1 cellular context compared by ENCODE assay signal in the genomic region with DNA sequence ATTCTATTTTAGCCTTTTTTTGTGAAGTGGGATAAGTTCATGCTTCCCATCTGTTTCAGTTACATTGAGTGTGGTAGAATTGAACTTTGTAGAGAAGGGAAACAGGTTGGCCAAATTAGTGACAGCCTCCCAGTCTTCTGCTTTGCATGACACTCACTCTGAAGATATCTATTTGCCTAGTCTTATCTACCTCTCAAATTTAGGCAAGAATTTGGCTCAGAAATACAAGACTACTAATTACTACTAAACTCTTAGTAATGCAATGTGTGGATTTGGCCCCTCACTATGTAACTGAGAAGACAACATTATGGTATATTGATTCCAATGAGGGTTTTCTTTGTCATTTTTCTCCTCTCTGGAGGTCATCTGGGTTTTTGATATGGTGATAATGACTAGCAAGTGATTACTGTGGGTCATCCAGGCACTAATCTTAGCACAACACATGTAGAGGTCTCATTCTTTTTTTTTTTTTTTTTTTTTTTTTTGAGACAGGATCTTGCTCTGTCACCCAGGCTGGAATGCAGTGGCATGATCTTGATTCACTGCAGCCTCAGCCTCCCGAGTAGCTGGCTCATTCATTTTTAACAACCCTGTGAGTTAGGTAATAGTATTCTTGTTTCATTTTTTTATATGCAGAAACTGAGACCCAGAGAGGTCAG.
TF ChIP-seq lines count a peak whose summit lies in the region.

No MANE protein-coding gene starts in this region.

TF ChIP-seq in K562, 482 proteins besides CTCF, POLR2A, EP300 and RAD21 (continued from another document and continues in another):
- TF ChIP-seq ZNF175 (CRISPR knock-in tag; IDR thresholded peaks at IDR 0.05; ENCODE audit: low read depth) = no peak
- no peak for TF ChIP-seq SAFB (IDR thresholded peaks at IDR 0.05; ENCODE audit: borderline replicate concordance, low read depth, low read length)
- TF ChIP-seq STAT5B (CRISPR knock-in tag; IDR thresholded peaks at IDR 0.05) = no peak
- TF ChIP-seq EWSR1 (IDR thresholded peaks at IDR 0.05; ENCODE audit: borderline replicate concordance, low read depth, partially characterized antibody) = no peak
- no peak for TF ChIP-seq RBM34 (IDR thresholded peaks at IDR 0.05; ENCODE audit: borderline replicate concordance, insufficient read depth, low read length)
- TF ChIP-seq KLF6 (CRISPR knock-in tag; IDR thresholded peaks at IDR 0.05; ENCODE audit: borderline replicate concordance) = no peak
- TF ChIP-seq, protein P1, sequence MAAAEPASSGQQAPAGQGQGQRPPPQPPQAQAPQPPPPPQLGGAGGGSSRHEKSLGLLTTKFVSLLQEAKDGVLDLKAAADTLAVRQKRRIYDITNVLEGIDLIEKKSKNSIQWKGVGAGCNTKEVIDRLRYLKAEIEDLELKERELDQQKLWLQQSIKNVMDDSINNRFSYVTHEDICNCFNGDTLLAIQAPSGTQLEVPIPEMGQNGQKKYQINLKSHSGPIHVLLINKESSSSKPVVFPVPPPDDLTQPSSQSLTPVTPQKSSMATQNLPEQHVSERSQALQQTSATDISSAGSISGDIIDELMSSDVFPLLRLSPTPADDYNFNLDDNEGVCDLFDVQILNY (CRISPR knock-in tag; IDR thresholded peaks at IDR 0.05) = no peak
- no peak for TF ChIP-seq DIDO1 (tag; IDR thresholded peaks at IDR 0.05; ENCODE audit: low read depth)
- TF ChIP-seq, protein P2, sequence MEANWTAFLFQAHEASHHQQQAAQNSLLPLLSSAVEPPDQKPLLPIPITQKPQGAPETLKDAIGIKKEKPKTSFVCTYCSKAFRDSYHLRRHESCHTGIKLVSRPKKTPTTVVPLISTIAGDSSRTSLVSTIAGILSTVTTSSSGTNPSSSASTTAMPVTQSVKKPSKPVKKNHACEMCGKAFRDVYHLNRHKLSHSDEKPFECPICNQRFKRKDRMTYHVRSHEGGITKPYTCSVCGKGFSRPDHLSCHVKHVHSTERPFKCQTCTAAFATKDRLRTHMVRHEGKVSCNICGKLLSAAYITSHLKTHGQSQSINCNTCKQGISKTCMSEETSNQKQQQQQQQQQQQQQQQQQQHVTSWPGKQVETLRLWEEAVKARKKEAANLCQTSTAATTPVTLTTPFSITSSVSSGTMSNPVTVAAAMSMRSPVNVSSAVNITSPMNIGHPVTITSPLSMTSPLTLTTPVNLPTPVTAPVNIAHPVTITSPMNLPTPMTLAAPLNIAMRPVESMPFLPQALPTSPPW (CRISPR knock-in tag; IDR thresholded peaks at IDR 0.05) = peak; percentile 32; the same call in 1 of the 2 replicates
- no peak for TF ChIP-seq NONO (IDR thresholded peaks at IDR 0.05; ENCODE audit: low read depth in 2 of 2, low read length in 1 of 2)
- TF ChIP-seq SIRT6 (IDR thresholded peaks at IDR 0.05; ENCODE audit: low read depth, low read length) = no peak
- TF ChIP-seq SPI1 (IDR thresholded peaks at IDR 0.05; ENCODE audit: borderline replicate concordance, low read depth, low read length) = no peak
- no peak for TF ChIP-seq RFX5 (IDR thresholded peaks at IDR 0.05; ENCODE audit: low read depth, low read length)
- TF ChIP-seq, protein P3, sequence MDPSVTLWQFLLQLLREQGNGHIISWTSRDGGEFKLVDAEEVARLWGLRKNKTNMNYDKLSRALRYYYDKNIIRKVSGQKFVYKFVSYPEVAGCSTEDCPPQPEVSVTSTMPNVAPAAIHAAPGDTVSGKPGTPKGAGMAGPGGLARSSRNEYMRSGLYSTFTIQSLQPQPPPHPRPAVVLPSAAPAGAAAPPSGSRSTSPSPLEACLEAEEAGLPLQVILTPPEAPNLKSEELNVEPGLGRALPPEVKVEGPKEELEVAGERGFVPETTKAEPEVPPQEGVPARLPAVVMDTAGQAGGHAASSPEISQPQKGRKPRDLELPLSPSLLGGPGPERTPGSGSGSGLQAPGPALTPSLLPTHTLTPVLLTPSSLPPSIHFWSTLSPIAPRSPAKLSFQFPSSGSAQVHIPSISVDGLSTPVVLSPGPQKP (CRISPR knock-in tag; IDR thresholded peaks at IDR 0.05) = no peak
- TF ChIP-seq GTF2A2 (tag; IDR thresholded peaks at IDR 0.05) = no peak
- TF ChIP-seq, protein P4, sequence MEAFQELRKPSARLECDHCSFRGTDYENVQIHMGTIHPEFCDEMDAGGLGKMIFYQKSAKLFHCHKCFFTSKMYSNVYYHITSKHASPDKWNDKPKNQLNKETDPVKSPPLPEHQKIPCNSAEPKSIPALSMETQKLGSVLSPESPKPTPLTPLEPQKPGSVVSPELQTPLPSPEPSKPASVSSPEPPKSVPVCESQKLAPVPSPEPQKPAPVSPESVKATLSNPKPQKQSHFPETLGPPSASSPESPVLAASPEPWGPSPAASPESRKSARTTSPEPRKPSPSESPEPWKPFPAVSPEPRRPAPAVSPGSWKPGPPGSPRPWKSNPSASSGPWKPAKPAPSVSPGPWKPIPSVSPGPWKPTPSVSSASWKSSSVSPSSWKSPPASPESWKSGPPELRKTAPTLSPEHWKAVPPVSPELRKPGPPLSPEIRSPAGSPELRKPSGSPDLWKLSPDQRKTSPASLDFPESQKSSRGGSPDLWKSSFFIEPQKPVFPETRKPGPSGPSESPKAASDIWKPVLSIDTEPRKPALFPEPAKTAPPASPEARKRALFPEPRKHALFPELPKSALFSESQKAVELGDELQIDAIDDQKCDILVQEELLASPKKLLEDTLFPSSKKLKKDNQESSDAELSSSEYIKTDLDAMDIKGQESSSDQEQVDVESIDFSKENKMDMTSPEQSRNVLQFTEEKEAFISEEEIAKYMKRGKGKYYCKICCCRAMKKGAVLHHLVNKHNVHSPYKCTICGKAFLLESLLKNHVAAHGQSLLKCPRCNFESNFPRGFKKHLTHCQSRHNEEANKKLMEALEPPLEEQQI (IDR thresholded peaks at IDR 0.05) = no peak
- no peak for TF ChIP-seq MCM3 (IDR thresholded peaks at IDR 0.05)
- TF ChIP-seq POU5F1 (IDR thresholded peaks at IDR 0.05; ENCODE audit: borderline replicate concordance, low read depth, low read length, partially characterized antibody) = no peak
- no peak for TF ChIP-seq MED1 (CRISPR knock-in tag; IDR thresholded peaks at IDR 0.05; ENCODE audit: borderline replicate concordance)
- no peak for TF ChIP-seq BDP1 (IDR thresholded peaks at IDR 0.05; ENCODE audit: insufficient read depth, insufficient read length)
- TF ChIP-seq, protein P5, sequence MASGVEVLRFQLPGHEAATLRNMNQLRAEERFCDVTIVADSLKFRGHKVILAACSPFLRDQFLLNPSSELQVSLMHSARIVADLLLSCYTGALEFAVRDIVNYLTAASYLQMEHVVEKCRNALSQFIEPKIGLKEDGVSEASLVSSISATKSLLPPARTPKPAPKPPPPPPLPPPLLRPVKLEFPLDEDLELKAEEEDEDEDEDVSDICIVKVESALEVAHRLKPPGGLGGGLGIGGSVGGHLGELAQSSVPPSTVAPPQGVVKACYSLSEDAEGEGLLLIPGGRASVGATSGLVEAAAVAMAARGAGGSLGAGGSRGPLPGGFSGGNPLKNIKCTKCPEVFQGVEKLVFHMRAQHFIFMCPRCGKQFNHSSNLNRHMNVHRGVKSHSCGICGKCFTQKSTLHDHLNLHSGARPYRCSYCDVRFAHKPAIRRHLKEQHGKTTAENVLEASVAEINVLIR (CRISPR knock-in tag; IDR thresholded peaks at IDR 0.05) = no peak
- TF ChIP-seq BRF1 (IDR thresholded peaks at IDR 0.05; ENCODE audit: borderline replicate concordance, extremely low read depth, insufficient read length) = no peak
- no peak for TF ChIP-seq KLF1 (tag; IDR thresholded peaks at IDR 0.05)
- no peak for TF ChIP-seq NCOA1 (IDR thresholded peaks at IDR 0.05; ENCODE audit: low read depth)
- TF ChIP-seq, protein P6, sequence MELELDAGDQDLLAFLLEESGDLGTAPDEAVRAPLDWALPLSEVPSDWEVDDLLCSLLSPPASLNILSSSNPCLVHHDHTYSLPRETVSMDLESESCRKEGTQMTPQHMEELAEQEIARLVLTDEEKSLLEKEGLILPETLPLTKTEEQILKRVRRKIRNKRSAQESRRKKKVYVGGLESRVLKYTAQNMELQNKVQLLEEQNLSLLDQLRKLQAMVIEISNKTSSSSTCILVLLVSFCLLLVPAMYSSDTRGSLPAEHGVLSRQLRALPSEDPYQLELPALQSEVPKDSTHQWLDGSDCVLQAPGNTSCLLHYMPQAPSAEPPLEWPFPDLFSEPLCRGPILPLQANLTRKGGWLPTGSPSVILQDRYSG (tag; conservative IDR thresholded peaks at IDR 0.05; ENCODE audit: low read depth) = no peak
- no peak for TF ChIP-seq EGR1 (conservative IDR thresholded peaks at IDR 0.05)
- no peak for TF ChIP-seq HMGN3 (IDR thresholded peaks at IDR 0.05; ENCODE audit: borderline replicate concordance, extremely low read depth, insufficient read length, low read depth, low read length)
- TF ChIP-seq MAFG (tag; conservative IDR thresholded peaks at IDR 0.05) = peak; percentile 78
- TF ChIP-seq TEAD1 (CRISPR knock-in tag; IDR thresholded peaks at IDR 0.05) = 0 out of 4 replicates have a peak, but pooled peaks of 1 of the 2 experiments have one; percentile 37
- TF ChIP-seq, protein P7, sequence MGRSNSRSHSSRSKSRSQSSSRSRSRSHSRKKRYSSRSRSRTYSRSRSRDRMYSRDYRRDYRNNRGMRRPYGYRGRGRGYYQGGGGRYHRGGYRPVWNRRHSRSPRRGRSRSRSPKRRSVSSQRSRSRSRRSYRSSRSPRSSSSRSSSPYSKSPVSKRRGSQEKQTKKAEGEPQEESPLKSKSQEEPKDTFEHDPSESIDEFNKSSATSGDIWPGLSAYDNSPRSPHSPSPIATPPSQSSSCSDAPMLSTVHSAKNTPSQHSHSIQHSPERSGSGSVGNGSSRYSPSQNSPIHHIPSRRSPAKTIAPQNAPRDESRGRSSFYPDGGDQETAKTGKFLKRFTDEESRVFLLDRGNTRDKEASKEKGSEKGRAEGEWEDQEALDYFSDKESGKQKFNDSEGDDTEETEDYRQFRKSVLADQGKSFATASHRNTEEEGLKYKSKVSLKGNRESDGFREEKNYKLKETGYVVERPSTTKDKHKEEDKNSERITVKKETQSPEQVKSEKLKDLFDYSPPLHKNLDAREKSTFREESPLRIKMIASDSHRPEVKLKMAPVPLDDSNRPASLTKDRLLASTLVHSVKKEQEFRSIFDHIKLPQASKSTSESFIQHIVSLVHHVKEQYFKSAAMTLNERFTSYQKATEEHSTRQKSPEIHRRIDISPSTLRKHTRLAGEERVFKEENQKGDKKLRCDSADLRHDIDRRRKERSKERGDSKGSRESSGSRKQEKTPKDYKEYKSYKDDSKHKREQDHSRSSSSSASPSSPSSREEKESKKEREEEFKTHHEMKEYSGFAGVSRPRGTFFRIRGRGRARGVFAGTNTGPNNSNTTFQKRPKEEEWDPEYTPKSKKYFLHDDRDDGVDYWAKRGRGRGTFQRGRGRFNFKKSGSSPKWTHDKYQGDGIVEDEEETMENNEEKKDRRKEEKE (IDR thresholded peaks at IDR 0.05; ENCODE audit: borderline replicate concordance in 1 of 2, control insufficient read depth in 1 of 2, low read depth in 2 of 2, low read length in 1 of 2) = no peak
- no peak for TF ChIP-seq SMARCB1 (IDR thresholded peaks at IDR 0.05; ENCODE audit: insufficient read length, low read depth)
- TF ChIP-seq NR4A1 (CRISPR knock-in tag; IDR thresholded peaks at IDR 0.05) = no peak
- TF ChIP-seq NR4A1 (tag; IDR thresholded peaks at IDR 0.05) = peak; percentile 57; the same call in 1 of the 2 replicates
- no peak for TF ChIP-seq ZNF77 (CRISPR knock-in tag; IDR thresholded peaks at IDR 0.05)
- TF ChIP-seq GTF2F1 (IDR thresholded peaks at IDR 0.05; ENCODE audit: low read depth, low read length) = no peak
- TF ChIP-seq ATF1 (CRISPR knock-in tag; IDR thresholded peaks at IDR 0.05) = no peak
- TF ChIP-seq ATF1 (tag; IDR thresholded peaks at IDR 0.05) = peak; percentile 38
- TF ChIP-seq RBM39 (optimal IDR thresholded peaks at IDR 0.05; ENCODE audit: low read depth, low read length) = no peak
- TF ChIP-seq CHD1 (IDR thresholded peaks at IDR 0.05; ENCODE audit: low read length) = no peak
- no peak for TF ChIP-seq KDM4B (IDR thresholded peaks at IDR 0.05; ENCODE audit: borderline replicate concordance in 2 of 2, low read depth in 1 of 2)
- no peak for TF ChIP-seq ZNF23 (CRISPR knock-in tag; IDR thresholded peaks at IDR 0.05)
- no peak for TF ChIP-seq CBX3 (IDR thresholded peaks at IDR 0.05; ENCODE audit: borderline replicate concordance in 1 of 2, low read length in 2 of 2)
- TF ChIP-seq, protein P8, sequence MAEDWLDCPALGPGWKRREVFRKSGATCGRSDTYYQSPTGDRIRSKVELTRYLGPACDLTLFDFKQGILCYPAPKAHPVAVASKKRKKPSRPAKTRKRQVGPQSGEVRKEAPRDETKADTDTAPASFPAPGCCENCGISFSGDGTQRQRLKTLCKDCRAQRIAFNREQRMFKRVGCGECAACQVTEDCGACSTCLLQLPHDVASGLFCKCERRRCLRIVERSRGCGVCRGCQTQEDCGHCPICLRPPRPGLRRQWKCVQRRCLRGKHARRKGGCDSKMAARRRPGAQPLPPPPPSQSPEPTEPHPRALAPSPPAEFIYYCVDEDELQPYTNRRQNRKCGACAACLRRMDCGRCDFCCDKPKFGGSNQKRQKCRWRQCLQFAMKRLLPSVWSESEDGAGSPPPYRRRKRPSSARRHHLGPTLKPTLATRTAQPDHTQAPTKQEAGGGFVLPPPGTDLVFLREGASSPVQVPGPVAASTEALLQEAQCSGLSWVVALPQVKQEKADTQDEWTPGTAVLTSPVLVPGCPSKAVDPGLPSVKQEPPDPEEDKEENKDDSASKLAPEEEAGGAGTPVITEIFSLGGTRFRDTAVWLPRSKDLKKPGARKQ (CRISPR knock-in tag; IDR thresholded peaks at IDR 0.05) = no peak
- TF ChIP-seq, protein P9, sequence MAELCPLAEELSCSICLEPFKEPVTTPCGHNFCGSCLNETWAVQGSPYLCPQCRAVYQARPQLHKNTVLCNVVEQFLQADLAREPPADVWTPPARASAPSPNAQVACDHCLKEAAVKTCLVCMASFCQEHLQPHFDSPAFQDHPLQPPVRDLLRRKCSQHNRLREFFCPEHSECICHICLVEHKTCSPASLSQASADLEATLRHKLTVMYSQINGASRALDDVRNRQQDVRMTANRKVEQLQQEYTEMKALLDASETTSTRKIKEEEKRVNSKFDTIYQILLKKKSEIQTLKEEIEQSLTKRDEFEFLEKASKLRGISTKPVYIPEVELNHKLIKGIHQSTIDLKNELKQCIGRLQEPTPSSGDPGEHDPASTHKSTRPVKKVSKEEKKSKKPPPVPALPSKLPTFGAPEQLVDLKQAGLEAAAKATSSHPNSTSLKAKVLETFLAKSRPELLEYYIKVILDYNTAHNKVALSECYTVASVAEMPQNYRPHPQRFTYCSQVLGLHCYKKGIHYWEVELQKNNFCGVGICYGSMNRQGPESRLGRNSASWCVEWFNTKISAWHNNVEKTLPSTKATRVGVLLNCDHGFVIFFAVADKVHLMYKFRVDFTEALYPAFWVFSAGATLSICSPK (IDR thresholded peaks at IDR 0.05; ENCODE audit: borderline replicate concordance) = no peak
- TF ChIP-seq ZNF121 (CRISPR knock-in tag; conservative IDR thresholded peaks at IDR 0.05) = no peak
- TF ChIP-seq LEF1 (IDR thresholded peaks at IDR 0.05) = no peak
- no peak for TF ChIP-seq ZNF253 (CRISPR knock-in tag; conservative IDR thresholded peaks at IDR 0.05)
- no peak for TF ChIP-seq FIP1L1 (IDR thresholded peaks at IDR 0.05; ENCODE audit: low read depth, low read length, poor library complexity, severe bottlenecking)
- TF ChIP-seq HIVEP1 (CRISPR knock-in tag; IDR thresholded peaks at IDR 0.05) = no peak
- no peak for TF ChIP-seq RUNX1 (IDR thresholded peaks at IDR 0.05; ENCODE audit: low read depth)
- no peak for TF ChIP-seq ZNF197 (CRISPR knock-in tag; IDR thresholded peaks at IDR 0.05; ENCODE audit: low read depth)
- no peak for TF ChIP-seq NFYB (IDR thresholded peaks at IDR 0.05; ENCODE audit: extremely low read depth, insufficient read length)
- TF ChIP-seq LCOR (CRISPR knock-in tag; IDR thresholded peaks at IDR 0.05) = no peak
